Comparison of ENCODE assay signal across 8 cellular contexts in the genomic region with DNA sequence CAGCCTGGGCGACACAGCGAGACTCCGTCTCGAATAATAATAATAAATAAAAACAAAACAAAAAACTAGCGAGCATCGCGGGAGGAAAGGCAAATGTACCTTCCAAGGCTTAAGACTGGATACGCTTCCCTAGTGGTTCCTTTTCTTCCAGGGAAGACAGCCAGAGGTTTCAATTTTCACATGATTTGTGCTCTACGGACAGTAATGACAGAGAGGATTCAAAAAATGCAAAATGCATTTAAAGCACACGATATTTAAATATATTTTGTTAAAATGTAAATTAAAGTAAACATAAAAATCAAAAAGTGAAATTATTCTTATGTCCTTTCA. TPM values are rescaled to one million over a fixed set of nuclear protein-coding genes. Genes with fewer than 3 reads are reported as not detected.
DNase-seq lines count a peak whose midpoint lies in the region; ATAC-seq and TF ChIP-seq lines count a peak whose summit lies in the region.

No MANE protein-coding gene starts in this region.

- H3K27me3 ChIP-seq in cardiac muscle cell (peaks cover 11% of the 10 kb centered on the region), right cardiac atrium (ENCODE audit: control insufficient read depth, insufficient read depth) (no peaks in the 10 kb centered on the region), kidney epithelial cell (ENCODE audit: control insufficient read depth, insufficient read depth, low read length) (no peaks in the 10 kb centered on the region), transverse colon (no peaks in the 10 kb centered on the region)

- TF ChIP-seq CTCF in cardiac muscle cell (IDR thresholded peaks at IDR 0.05; ENCODE audit: low read depth, low read length), result no peak
- no peak for TF ChIP-seq CTCF in kidney epithelial cell (IDR thresholded peaks at IDR 0.05; ENCODE audit: insufficient read depth, low read length, poor library complexity, severe bottlenecking)
- TF ChIP-seq CTCF in transverse colon (IDR thresholded peaks at IDR 0.05), result no peak

- peaks cover 9% of the 10 kb centered on the region for H3K36me3 Mint-ChIP-seq in activated naive CD8-positive, alpha-beta T cell treated with anti-CD3 and anti-CD28 coated beads for 36 hours

- H3K4me1 Mint-ChIP-seq in activated naive CD8-positive, alpha-beta T cell treated with anti-CD3 and anti-CD28 coated beads for 36 hours, result peaks cover 41% of the 10 kb centered on the region

- no peak overlapping the region for H3K27ac ChIP-seq in cardiac muscle cell
- no peak overlapping the region for H3K27ac ChIP-seq in right cardiac atrium (ENCODE audit: low read length)
- H3K27ac ChIP-seq in transverse colon, result peak overlapping the region; percentile 71 to 81 (median 75)

- H3K36me3 ChIP-seq in cardiac muscle cell (no peaks in the 10 kb centered on the region), kidney epithelial cell (ENCODE audit: control insufficient read depth, insufficient read depth, low read length) (no peaks in the 10 kb centered on the region), transverse colon (no peaks in the 10 kb centered on the region)

- TF ChIP-seq EP300 in transverse colon (IDR thresholded peaks at IDR 0.05; ENCODE audit: low read depth), result no peak

- no peak for DNase-seq in cardiac muscle cell (ENCODE audit: low read depth in 1 of 2, low spot score in 1 of 2)
- no peak for DNase-seq in right cardiac atrium
- DNase-seq in activated naive CD8-positive, alpha-beta T cell treated with anti-CD3 and anti-CD28 coated beads for 36 hours, result no peak
- no peak for DNase-seq in kidney epithelial cell (ENCODE audit: low read depth)
- DNase-seq in transverse colon, result no peak
- DNase-seq in kidney glomerular epithelial cell (lab: John Stamatoyannopoulos, UW), result no peak

- intact Hi-C loops in right cardiac atrium (cut with DNase I), result no loop called here
- intact Hi-C loops in transverse colon (cut with DNase I; ENCODE audit: low total_unique reads), result no loop called here

- H3K4me3 ChIP-seq in cardiac muscle cell (peak overlapping the region; percentile 28), right cardiac atrium (ENCODE audit: low read length) (no peak overlapping the region), kidney epithelial cell (ENCODE audit: low read depth, low read length) (peak overlapping the region; percentile 38), transverse colon (peak overlapping the region in 3 of 4 donors; percentile 19 to 51 (median 39))

- peak overlapping the region; percentile 82 for H3K4me3 Mint-ChIP-seq in activated naive CD8-positive, alpha-beta T cell treated with anti-CD3 and anti-CD28 coated beads for 36 hours

- H3K9me3 ChIP-seq in cardiac muscle cell (ENCODE audit: low read depth) (no peaks in the 10 kb centered on the region), right cardiac atrium (ENCODE audit: control insufficient read depth, low read length) (no peaks in the 10 kb centered on the region), transverse colon (no peaks in the 10 kb centered on the region)

- 38% methylated on average over 10 of the region's 10 CpGs for WGBS in right cardiac atrium
- WGBS in transverse colon (ENCODE audit: low coverage in 1 of 2), 2 donors, result 32 to 39% methylated on average over 6 to 10 of the region's 10 CpGs

- in situ Hi-C loops in transverse colon (cut with MboI; ENCODE audit: low pct_ligation_motif_present in 1 of 4, low pct_unique_long_range_greater_than_20kb in 1 of 4, low sequenced_read_pairs in 3 of 4), result no loop called here

- no peak overlapping the region for H3K27ac Mint-ChIP-seq in activated naive CD8-positive, alpha-beta T cell treated with anti-CD3 and anti-CD28 coated beads for 36 hours

- TF ChIP-seq POLR2A in transverse colon (IDR thresholded peaks at IDR 0.05), result no peak

- peaks cover 20% of the 10 kb centered on the region for H3K27me3 Mint-ChIP-seq in activated naive CD8-positive, alpha-beta T cell treated with anti-CD3 and anti-CD28 coated beads for 36 hours

- no peak for ATAC-seq in right cardiac atrium
- ATAC-seq in GM21825 (IDR thresholded peaks at IDR 0.05; ENCODE audit: unreplicated experiment), result no peak
- no peak for ATAC-seq in GM21619 (IDR thresholded peaks at IDR 0.05; ENCODE audit: unreplicated experiment)

- H3K9me3 Mint-ChIP-seq in activated naive CD8-positive, alpha-beta T cell treated with anti-CD3 and anti-CD28 coated beads for 36 hours, result peaks cover 2% of the 10 kb centered on the region

- H3K4me1 ChIP-seq in cardiac muscle cell (ENCODE audit: low read depth), result no peaks in the 10 kb centered on the region
- no peaks in the 10 kb centered on the region for H3K4me1 ChIP-seq in right cardiac atrium (ENCODE audit: control insufficient read depth, insufficient read depth, low read length)
- H3K4me1 ChIP-seq in transverse colon, result peaks cover 0 to 31% (median 24%) of the 10 kb centered on the region in 4 donors

RNA-seq across cellular contexts. Expression of a gene that starts 4.3 kb away (rescaled TPM):
- total RNA-seq in cardiac muscle cell (29.4 and 30.1 TPM in 2 replicates), right cardiac atrium (10 to 100 TPM; 18.6 to 21.2 (median 21.0) TPM), kidney epithelial cell (15.8 and 17.5 TPM in 2 replicates), transverse colon (10 to 100 TPM; 17.9 to 23.9 (median 18.7) TPM)
- polyA plus RNA-seq in cardiac muscle cell (3.4 and 5.4 TPM in 2 replicates), right cardiac atrium (17.0 TPM)
- total RNA-seq in activated naive CD8-positive, alpha-beta T cell treated with anti-CD3 and anti-CD28 coated beads for 36 hours, result 10 to 100 TPM; 34.2 to 37.6 TPM

RNA-seq across cellular contexts. Expression of a gene that starts 13.8 kb away (rescaled TPM):
- total RNA-seq in cardiac muscle cell, result 0.39 TPM in 1 of 2 replicates, not detected in the other
- polyA plus RNA-seq in cardiac muscle cell, result 0.11 and 0.20 TPM in 2 replicates
- total RNA-seq in right cardiac atrium, result 10 to 100 TPM in 1 of 4 donors, 1 to 10 TPM in 3; 3.8 to 13.1 (median 5.3) TPM
- polyA plus RNA-seq in right cardiac atrium, result 4.4 TPM
- under 1 TPM; 0.62 to 0.68 TPM for total RNA-seq in activated naive CD8-positive, alpha-beta T cell treated with anti-CD3 and anti-CD28 coated beads for 36 hours
- 2.9 and 4.4 TPM in 2 replicates for total RNA-seq in kidney epithelial cell
- 10 to 100 TPM in 1 of 4 donors, 1 to 10 TPM in 2, not detected in 1; 2.5 to 16.7 (median 7.5) TPM for total RNA-seq in transverse colon

RNA-seq across cellular contexts. Expression of a gene that starts 24.9 kb away (rescaled TPM):
- total RNA-seq in cardiac muscle cell, result 2,235 and 2,267 TPM in 2 replicates
- 803 and 899 TPM in 2 replicates for polyA plus RNA-seq in cardiac muscle cell
- total RNA-seq in right cardiac atrium, result 100 to 1,000 TPM; 698 to 874 (median 743) TPM
- polyA plus RNA-seq in right cardiac atrium, result 1,031 TPM
- total RNA-seq in activated naive CD8-positive, alpha-beta T cell treated with anti-CD3 and anti-CD28 coated beads for 36 hours, result 1,000 to 10,000 TPM; 2,517 to 2,594 TPM
- 4,909 and 5,323 TPM in 2 replicates for total RNA-seq in kidney epithelial cell
- total RNA-seq in transverse colon, result 1,000 to 10,000 TPM; 1,633 to 1,930 (median 1,753) TPM

RNA-seq across cellular contexts. Expression of a gene that starts 42.2 kb away (rescaled TPM):
- total RNA-seq in cardiac muscle cell, result 10.4 and 12.3 TPM in 2 replicates
- 9.5 and 10.5 TPM in 2 replicates for polyA plus RNA-seq in cardiac muscle cell
- 10 to 100 TPM in 2 of 4 donors, 1 to 10 TPM in 2; 8.2 to 11.6 (median 10.6) TPM for total RNA-seq in right cardiac atrium
- polyA plus RNA-seq in right cardiac atrium, result 9.3 TPM
- 10 to 100 TPM in 1 of 2 experiments, 1 to 10 TPM in 1; 9.6 to 11.2 TPM for total RNA-seq in activated naive CD8-positive, alpha-beta T cell treated with anti-CD3 and anti-CD28 coated beads for 36 hours
- total RNA-seq in kidney epithelial cell, result 2.2 and 6.0 TPM in 2 replicates
- 10 to 100 TPM; 14.7 to 24.3 (median 20.4) TPM for total RNA-seq in transverse colon

Comparison
In these comparisons a context has a peak if more than half of its experiments do, and no peak if none do; other contexts are left out.
1. H3K27ac ChIP-seq: peak in transverse colon (4 of 4); none in cardiac muscle cell (single experiment) and right cardiac atrium (single experiment).